ENCODE assay signal across 2 cellular contexts in the genomic region with DNA sequence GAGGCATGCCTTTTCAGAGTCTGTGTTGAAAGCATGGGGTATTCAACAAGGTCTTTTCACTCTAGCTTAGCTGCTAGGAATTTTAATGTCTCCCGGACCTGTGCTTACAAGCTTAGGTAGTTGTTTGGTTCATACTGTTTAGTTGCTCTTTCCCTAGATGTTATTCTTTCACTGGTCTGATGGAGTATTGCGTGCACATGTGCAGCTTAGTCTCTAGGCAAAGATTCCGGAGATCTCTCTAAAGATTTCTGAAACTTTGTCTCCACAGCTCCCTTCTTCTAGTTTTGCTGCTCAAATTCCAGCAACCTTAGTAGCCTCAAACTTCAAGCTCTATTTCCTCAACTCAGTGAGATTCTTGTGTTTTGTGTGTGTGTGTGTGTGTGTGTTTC.
TF ChIP-seq lines count a peak whose summit lies in the region.

No MANE protein-coding gene starts in this region.

TF ChIP-seq in IMR-90, 13 proteins besides CTCF, POLR2A, EP300 and RAD21:
- TF ChIP-seq RCOR1 (IDR thresholded peaks at IDR 0.05; ENCODE audit: insufficient replicate concordance, low read length), result no peak
- TF ChIP-seq CHD1 (IDR thresholded peaks at IDR 0.05; ENCODE audit: low read depth, low read length), result no peak
- TF ChIP-seq RFX5 (IDR thresholded peaks at IDR 0.05; ENCODE audit: low read depth, low read length), result no peak
- TF ChIP-seq CEBPB (IDR thresholded peaks at IDR 0.05; ENCODE audit: low read depth, low read length), result no peak
- TF ChIP-seq BHLHE40 (IDR thresholded peaks at IDR 0.05; ENCODE audit: low read depth, low read length), result no peak
- no peak for TF ChIP-seq MAZ (IDR thresholded peaks at IDR 0.05; ENCODE audit: borderline replicate concordance, low read depth, low read length)
- TF ChIP-seq MXI1 (IDR thresholded peaks at IDR 0.05; ENCODE audit: borderline replicate concordance, low read depth, low read length), result no peak
- no peak for TF ChIP-seq FOS (IDR thresholded peaks at IDR 0.05; ENCODE audit: low read depth, low read length)
- TF ChIP-seq NFE2L2 (IDR thresholded peaks at IDR 0.05; ENCODE audit: low read depth, low read length), result no peak
- TF ChIP-seq, protein P1, sequence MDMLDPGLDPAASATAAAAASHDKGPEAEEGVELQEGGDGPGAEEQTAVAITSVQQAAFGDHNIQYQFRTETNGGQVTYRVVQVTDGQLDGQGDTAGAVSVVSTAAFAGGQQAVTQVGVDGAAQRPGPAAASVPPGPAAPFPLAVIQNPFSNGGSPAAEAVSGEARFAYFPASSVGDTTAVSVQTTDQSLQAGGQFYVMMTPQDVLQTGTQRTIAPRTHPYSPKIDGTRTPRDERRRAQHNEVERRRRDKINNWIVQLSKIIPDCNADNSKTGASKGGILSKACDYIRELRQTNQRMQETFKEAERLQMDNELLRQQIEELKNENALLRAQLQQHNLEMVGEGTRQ (IDR thresholded peaks at IDR 0.05; ENCODE audit: low read depth, low read length), result no peak
- TF ChIP-seq, protein P2, sequence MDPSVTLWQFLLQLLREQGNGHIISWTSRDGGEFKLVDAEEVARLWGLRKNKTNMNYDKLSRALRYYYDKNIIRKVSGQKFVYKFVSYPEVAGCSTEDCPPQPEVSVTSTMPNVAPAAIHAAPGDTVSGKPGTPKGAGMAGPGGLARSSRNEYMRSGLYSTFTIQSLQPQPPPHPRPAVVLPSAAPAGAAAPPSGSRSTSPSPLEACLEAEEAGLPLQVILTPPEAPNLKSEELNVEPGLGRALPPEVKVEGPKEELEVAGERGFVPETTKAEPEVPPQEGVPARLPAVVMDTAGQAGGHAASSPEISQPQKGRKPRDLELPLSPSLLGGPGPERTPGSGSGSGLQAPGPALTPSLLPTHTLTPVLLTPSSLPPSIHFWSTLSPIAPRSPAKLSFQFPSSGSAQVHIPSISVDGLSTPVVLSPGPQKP (IDR thresholded peaks at IDR 0.05; ENCODE audit: borderline replicate concordance, low read depth, low read length), result no peak
- TF ChIP-seq SMC3 (IDR thresholded peaks at IDR 0.05; ENCODE audit: low read depth, low read length), result no peak
- TF ChIP-seq MAFK (IDR thresholded peaks at IDR 0.05; ENCODE audit: low read depth, low read length), result no peak
TF ChIP-seq in IMR-90: peak in this region for 0.

TF ChIP-seq in K562, 482 proteins besides CTCF, POLR2A, EP300 and RAD21:
- TF ChIP-seq HMGN3 (IDR thresholded peaks at IDR 0.05; ENCODE audit: borderline replicate concordance, extremely low read depth, insufficient read length, low read depth, low read length) (no peak), SOX6 (IDR thresholded peaks at IDR 0.05) (no peak), EWSR1 (IDR thresholded peaks at IDR 0.05; ENCODE audit: borderline replicate concordance, low read depth, partially characterized antibody) (no peak), NRF1 (conservative IDR thresholded peaks at IDR 0.05 in 1 of 2, IDR thresholded peaks at IDR 0.05 in 1 of 2) (0 out of 4 replicates have a peak, but pooled peaks of 1 of the 2 experiments have one; percentile 15)
